2 cellular contexts compared by ENCODE assay signal in genomic region chr14:95299271-95299670, GRCh38.
TF ChIP-seq lines count a peak whose summit lies in the region.

No MANE protein-coding gene starts in this region.

TF ChIP-seq in liver, 16 proteins besides CTCF, POLR2A, EP300 and RAD21:
- no peak for TF ChIP-seq HNF4G (IDR thresholded peaks at IDR 0.05)
- no peak for TF ChIP-seq SP1 (IDR thresholded peaks at IDR 0.05)
- no peak for TF ChIP-seq ATF3 (IDR thresholded peaks at IDR 0.05)
- no peak for TF ChIP-seq EGR1 (IDR thresholded peaks at IDR 0.05; ENCODE audit: low read depth in 2 of 2)
- TF ChIP-seq NR2F2 (IDR thresholded peaks at IDR 0.05): no peak
- TF ChIP-seq TAF1 (conservative IDR thresholded peaks at IDR 0.05): no peak

TF ChIP-seq in HepG2, 621 proteins besides CTCF, POLR2A, EP300 and RAD21:
- no peak for TF ChIP-seq NR2F1 (CRISPR knock-in tag; IDR thresholded peaks at IDR 0.05)
- TF ChIP-seq SSRP1 (CRISPR knock-in tag; IDR thresholded peaks at IDR 0.05): no peak
- no peak for TF ChIP-seq HIC2 (CRISPR knock-in tag; IDR thresholded peaks at IDR 0.05; ENCODE audit: low read depth)
- TF ChIP-seq ADNP (CRISPR knock-in tag; IDR thresholded peaks at IDR 0.05): no peak
- no peak for TF ChIP-seq ZSCAN22 (CRISPR knock-in tag; IDR thresholded peaks at IDR 0.05)
- TF ChIP-seq HOXA5 (CRISPR knock-in tag; IDR thresholded peaks at IDR 0.05): no peak
- no peak for TF ChIP-seq CBX1 (IDR thresholded peaks at IDR 0.05; ENCODE audit: low read depth)
- no peak for TF ChIP-seq ZSCAN31 (CRISPR knock-in tag; IDR thresholded peaks at IDR 0.05; ENCODE audit: low read depth)
- TF ChIP-seq ZNF557 (CRISPR knock-in tag; IDR thresholded peaks at IDR 0.05): no peak
- no peak for TF ChIP-seq PRPF4 (IDR thresholded peaks at IDR 0.05; ENCODE audit: low read depth, low read length, poor library complexity, severe bottlenecking)
- TF ChIP-seq MIER3 (CRISPR knock-in tag; IDR thresholded peaks at IDR 0.05; ENCODE audit: borderline replicate concordance): no peak
- no peak for TF ChIP-seq DNMT3B (CRISPR knock-in tag; conservative IDR thresholded peaks at IDR 0.05)
- no peak for TF ChIP-seq HBP1 (CRISPR knock-in tag; IDR thresholded peaks at IDR 0.05; ENCODE audit: low read depth)
- TF ChIP-seq NFE2 (CRISPR knock-in tag; IDR thresholded peaks at IDR 0.05): no peak
- TF ChIP-seq MLX (CRISPR knock-in tag; IDR thresholded peaks at IDR 0.05): no peak
- no peak for TF ChIP-seq ZBTB14 (CRISPR knock-in tag; IDR thresholded peaks at IDR 0.05)
- no peak for TF ChIP-seq TBX3 (IDR thresholded peaks at IDR 0.05; ENCODE audit: borderline replicate concordance)
TF ChIP-seq in HepG2: peak in this region for 0.
